ENCODE assay signal across 12 cellular contexts in the genomic region with DNA sequence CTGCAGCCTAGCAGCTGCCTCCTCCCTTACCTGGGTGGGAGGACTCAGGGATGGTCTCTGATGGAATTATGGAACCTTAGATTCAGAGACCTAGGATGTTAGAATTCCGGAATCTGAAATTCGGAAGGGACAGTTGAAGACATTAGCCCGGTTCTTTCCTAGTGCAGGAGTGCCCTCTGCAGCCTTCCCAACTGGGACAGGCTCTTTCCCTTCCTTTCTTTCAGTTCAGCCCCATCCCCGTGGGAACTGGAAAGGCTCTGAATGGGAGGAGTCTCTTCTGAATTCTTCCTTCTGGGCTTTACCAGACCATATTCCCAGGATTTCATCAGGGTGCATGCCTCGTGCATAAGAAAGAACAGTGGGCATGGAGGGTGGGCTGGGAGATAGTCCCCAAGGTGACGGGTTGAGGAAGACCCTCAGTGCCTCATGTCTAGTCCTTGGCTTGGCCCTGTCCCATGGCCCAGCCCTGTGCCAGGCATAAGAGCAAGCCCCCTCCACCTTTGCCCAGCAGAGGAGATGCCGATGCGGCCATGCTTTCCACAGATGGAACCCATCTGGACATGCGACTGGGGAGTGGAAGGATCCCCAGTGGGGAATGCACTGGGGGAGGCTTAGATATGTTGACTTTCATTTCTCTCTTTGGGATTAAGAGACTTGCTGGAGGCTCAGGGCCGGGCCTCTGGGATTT. TPM values are rescaled to one million over a fixed set of nuclear protein-coding genes. Genes with fewer than 3 reads are reported as not detected.
DNase-seq lines count a peak whose midpoint lies in the region; TF ChIP-seq lines count a peak whose summit lies in the region.
"Had no signal": no experiment of that assay in that cellular context is flagged by ENCODE, and none has a peak within 500 bp of the region (broad histone marks: within the 10 kb centered on the region; RNA-seq: fewer than 3 reads in every experiment).

No MANE protein-coding gene starts in this region.

- H3K27me3 Mint-ChIP-seq in chondrocyte (ENCODE audit: low read depth), result no peaks in the 10 kb centered on the region
- H3K27me3 Mint-ChIP-seq: activated B cell treated with CpG ODN at 0.5 μM for 24 hours, naive B cell had no signal

- no peaks in the 10 kb centered on the region for H3K9me3 Mint-ChIP-seq in chondrocyte (ENCODE audit: low read depth)
- H3K9me3 Mint-ChIP-seq: activated B cell treated with CpG ODN at 0.5 μM for 24 hours, naive B cell had no signal

- H3K27ac ChIP-seq in DOHH2 (ENCODE audit: low read depth, low read length), result no peak overlapping the region
- H3K27ac ChIP-seq: ascending aorta had no signal

- H4K20me1 ChIP-seq in DOHH2 (ENCODE audit: control insufficient read depth, insufficient read depth, low read depth, low read length), result no peaks in the 10 kb centered on the region

- H3K4me3 Mint-ChIP-seq in chondrocyte (ENCODE audit: unreplicated experiment), result no peak overlapping the region

- H3K4me3 ChIP-seq in DOHH2 (ENCODE audit: low read length), result 0 out of 2 replicates have a peak overlapping the region, but pooled peaks have one; percentile 29
- H3K4me3 ChIP-seq: GM12878 had no signal

- no peaks in the 10 kb centered on the region for H3K36me3 ChIP-seq in DOHH2 (ENCODE audit: control insufficient read depth, low read length)
- H3K36me3 ChIP-seq: ascending aorta had no signal

- no peak for TF ChIP-seq CTCF in DOHH2 (IDR thresholded peaks at IDR 0.05; ENCODE audit: low read depth, low read length, poor library complexity, severe bottlenecking)
- TF ChIP-seq CTCF in chondrocyte (IDR thresholded peaks at IDR 0.05), result no peak

- H3K9me2 ChIP-seq in DOHH2 (replicated peaks; ENCODE audit: control insufficient read depth, low read length), result no peaks in the 10 kb centered on the region

- peaks cover 8% of the 10 kb centered on the region for H3K27me3 ChIP-seq in DOHH2 (ENCODE audit: control insufficient read depth, low read length)
- H3K27me3 ChIP-seq: ascending aorta had no signal

- H3K79me2 ChIP-seq in DOHH2 (ENCODE audit: control insufficient read depth, low read length), result no peaks in the 10 kb centered on the region

- peaks cover 19% of the 10 kb centered on the region for H3K4me1 ChIP-seq in DOHH2 (ENCODE audit: control insufficient read depth, low read length)

- H3K36me3 Mint-ChIP-seq in chondrocyte (ENCODE audit: low read depth), result no peaks in the 10 kb centered on the region
- H3K36me3 Mint-ChIP-seq: naive B cell had no signal

- no peaks in the 10 kb centered on the region for H3K9me3 ChIP-seq in DOHH2 (ENCODE audit: control insufficient read depth, insufficient read depth, low read length)
- H3K9me3 ChIP-seq: ascending aorta had no signal

- DNase-seq in AG08395 (ENCODE audit: low spot score) (peak; percentile 31), M059J (ENCODE audit: low read depth) (peak; percentile 63), fibroblast of peridontal ligament (ENCODE audit: extremely low read depth) (peak; percentile 21), chondrocyte (ENCODE audit: low spot score) (no peak), Ammon's horn (ENCODE audit: low spot score) (no peak), SKM-1 (lab: John Stamatoyannopoulos, UW; ENCODE audit: unreplicated experiment) (no peak)

- H3F3A ChIP-seq in DOHH2 (ENCODE audit: control insufficient read depth, insufficient read depth), result peaks cover 2% of the 10 kb centered on the region

- peaks cover 17% of the 10 kb centered on the region for H3K4me1 Mint-ChIP-seq in chondrocyte (ENCODE audit: low read depth)

- H3K4me2 ChIP-seq in DOHH2 (ENCODE audit: low read length), result peak overlapping the region; percentile 57

- no peak overlapping the region for H3K27ac Mint-ChIP-seq in chondrocyte (ENCODE audit: unreplicated experiment)
- H3K27ac Mint-ChIP-seq: activated B cell treated with CpG ODN at 0.5 μM for 24 hours had no signal

RNA-seq across cellular contexts. Expression of gene DNAJB13, which starts 14.4 kb away (rescaled TPM):
- not detected in 2 replicates for total RNA-seq in M059J (2014; rRNA removed; shearing (Covaris generic))
- not detected in 3 replicates for total RNA-seq in chondrocyte
- total RNA-seq: activated B cell treated with CpG ODN at 0.5 μM for 24 hours, ascending aorta, GM12878, subcutaneous adipose tissue had no signal

RNA-seq across cellular contexts. Expression of gene UCP2, which starts 17.4 kb away (rescaled TPM):
- total RNA-seq in M059J (2014; rRNA removed; shearing (Covaris generic)), result 21.4 and 28.0 TPM in 2 replicates
- 10.4 to 47.2 TPM (median 41.0 TPM) in 3 replicates for total RNA-seq in chondrocyte

RNA-seq across cellular contexts. Expression of gene UCP3, which starts 43.7 kb away (rescaled TPM):
- 0.10 and 0.15 TPM in 2 replicates for total RNA-seq in M059J (2014; rRNA removed; shearing (Covaris generic))
- 0.47 to 1.6 TPM (median 1.3 TPM) in 3 replicates for total RNA-seq in chondrocyte
- total RNA-seq: ascending aorta had no signal

Comparison
In these comparisons a context has a peak if more than half of its experiments do, and no peak if none do; other contexts are left out.
1. DNase-seq: peak in AG08395 (single experiment), M059J (single experiment) and fibroblast of peridontal ligament (single experiment); none in chondrocyte (single experiment), Ammon's horn (single experiment) and SKM-1 (single experiment).